5 cellular contexts compared by ENCODE assay signal in genomic region chr4:133868856-133869255, GRCh38.
"Had no signal": no experiment of that assay in that cellular context is flagged by ENCODE, and none has a peak within 500 bp of the region (broad histone marks: within the 10 kb centered on the region; RNA-seq: fewer than 3 reads in every experiment).

No MANE protein-coding gene starts in this region.

- H3K4me2 ChIP-seq: GM23338 had no signal

- DNase-seq: H9, HCEC 1CT, IMR-90 had no signal

- ATAC-seq: GM23338, K562 had no signal

- H2AFZ ChIP-seq: GM23338 had no signal

- H3K4me3 ChIP-seq: GM23338, K562 had no signal
